In genomic region chr3:52197842-52198625, GRCh38 we compare ENCODE assay signal across 8 cellular contexts. TPM values are rescaled to one million over a fixed set of nuclear protein-coding genes. Genes with fewer than 3 reads are reported as not detected.
A peak's percentile ranks its signal among the peaks of the same experiment; 100 is the strongest.
DNase-seq lines count a peak whose midpoint lies in the region; ATAC-seq and TF ChIP-seq lines count a peak whose summit lies in the region.

TSS of gene ALAS1 (plus strand) at chr3:52198160. CDS start at chr3:52199242, 1,082 bp downstream.

- H3K79me2 ChIP-seq in PC-3 (ENCODE audit: low read length) = peaks cover 38% of the 10 kb centered on the region

- TF ChIP-seq CTCF in PC-3 (conservative IDR thresholded peaks at IDR 0.05; ENCODE audit: low read depth, low read length) = no peak

- H3K9me3 ChIP-seq in PC-3 (ENCODE audit: low read length) (no peaks in the 10 kb centered on the region), mucosa of rectum (ENCODE audit: control insufficient read depth in 2 of 2, low read length in 2 of 2) (no peaks in the 10 kb centered on the region)

- H3K36me3 ChIP-seq in PC-3 (ENCODE audit: low read depth, low read length) (peaks cover 26% of the 10 kb centered on the region), mucosa of rectum (ENCODE audit: control insufficient read depth in 2 of 2, insufficient read depth in 2 of 2, low read length in 2 of 2) (peaks cover 11 to 17% of the 10 kb centered on the region in 2 donors)

- intact Hi-C loops in PC-3 (cut with micrococcal nuclease) = loop anchor here (2.0 kb wide), 1 partner anchor 43 kb away; the partner anchor contains the start of gene POC1A

- H3K27ac ChIP-seq in PC-3 (ENCODE audit: low read length) (peak within 1 kb of the TSS; percentile 31), mucosa of rectum (ENCODE audit: low read depth in 2 of 2, low read length in 2 of 2) (peak within 1 kb of the TSS; percentile 83 to 93)

- TF ChIP-seq POLR2A in erythroblast (IDR thresholded peaks at IDR 0.05; ENCODE audit: low read length) = peak; percentile 83

- no peaks in the 10 kb centered on the region for H3F3A ChIP-seq in PC-3 (ENCODE audit: low read length, unreplicated experiment)

- peaks cover 46% of the 10 kb centered on the region for H3K4me1 ChIP-seq in PC-3 (ENCODE audit: insufficient read depth, low read length)
- H3K4me1 ChIP-seq in mucosa of rectum (ENCODE audit: control insufficient read depth in 2 of 2, insufficient read depth in 2 of 2, low read length in 2 of 2) = peaks cover 32 to 47% of the 10 kb centered on the region in 2 donors

- peak within 1 kb of the TSS; percentile 83 for H3K4me3 ChIP-seq in PC-3 (ENCODE audit: low read length)
- peak within 1 kb of the TSS; percentile 79 to 85 for H3K4me3 ChIP-seq in mucosa of rectum (ENCODE audit: low read length in 2 of 2)

- POLR2A ChIA-PET in PC-3 (lab: Charles Lee; ENCODE audit: unreplicated experiment) = no interaction called here

- H2AFZ ChIP-seq in PC-3 (ENCODE audit: low read length) = peak within 1 kb of the TSS; percentile 79

- peaks cover 11% of the 10 kb centered on the region; the same call in 1 of the 2 replicates for H4K20me1 ChIP-seq in PC-3 (ENCODE audit: low read length)

- TSS peak; percentile 49 for BruUV-seq in PC-3 (replicated peaks; lab: Mats Ljungman, UMichigan)

- peak within 1 kb of the TSS; percentile 95 for H3K4me2 ChIP-seq in PC-3 (ENCODE audit: low read length)

- no peaks in the 10 kb centered on the region for H3K27me3 ChIP-seq in PC-3 (ENCODE audit: low read length)
- no peaks in the 10 kb centered on the region for H3K27me3 ChIP-seq in mucosa of rectum (ENCODE audit: control insufficient read depth in 2 of 2, insufficient read depth in 2 of 2, low read length in 2 of 2)

- H3K9me2 ChIP-seq in PC-3 (replicated peaks; ENCODE audit: low read length) = no peaks in the 10 kb centered on the region

- DNase-seq in DMS153 (lab: John Stamatoyannopoulos, UW) (peak; percentile 59), HuH-7.5 (ENCODE audit: low spot score) (peak; percentile 90), PC-3 (peak; percentile 96), activated T-cell treated with anti-CD3 and anti-CD28 coated beads for 48 hours (ENCODE audit: low read depth) (peak; percentile 94), erythroblast (lab: John Stamatoyannopoulos, UW) (peak; percentile 93 to 97)
- DNase-seq in stimulated activated CD8-positive, alpha-beta memory T cell treated with anti-CD3 and anti-CD28 coated beads, Interleukin-4, amount 100 ng/mL, for 48 hours = peak; percentile 97

- ATAC-seq in GM21526 (IDR thresholded peaks at IDR 0.05; ENCODE audit: low FRiP score, unreplicated experiment) (peak; percentile 59), PC-3 (peak; percentile 72)

- CTCF ChIA-PET in PC-3 (lab: Charles Lee) = no interaction called here

- peak within 1 kb of the TSS; percentile 88 for H3K9ac ChIP-seq in PC-3 (ENCODE audit: low read length)
- H3K9ac ChIP-seq in mucosa of rectum (ENCODE audit: low read depth in 1 of 2, low read length in 2 of 2) = peak within 1 kb of the TSS; percentile 87 to 94

RNA-seq across cellular contexts. Expression of gene ALAS1, which starts in this region (rescaled TPM):
- total RNA-seq in PC-3 (2014; rRNA removed) = 63.5 and 69.5 TPM in 2 replicates

Comparison
In these comparisons a context has a peak if more than half of its experiments do, and no peak if none do; other contexts are left out.
1. Peak in every context shown above with its lines: DNase-seq, ATAC-seq, H3K4me3 ChIP-seq and H3K27ac ChIP-seq.